1 cellular context compared by ENCODE assay signal in the genomic region with DNA sequence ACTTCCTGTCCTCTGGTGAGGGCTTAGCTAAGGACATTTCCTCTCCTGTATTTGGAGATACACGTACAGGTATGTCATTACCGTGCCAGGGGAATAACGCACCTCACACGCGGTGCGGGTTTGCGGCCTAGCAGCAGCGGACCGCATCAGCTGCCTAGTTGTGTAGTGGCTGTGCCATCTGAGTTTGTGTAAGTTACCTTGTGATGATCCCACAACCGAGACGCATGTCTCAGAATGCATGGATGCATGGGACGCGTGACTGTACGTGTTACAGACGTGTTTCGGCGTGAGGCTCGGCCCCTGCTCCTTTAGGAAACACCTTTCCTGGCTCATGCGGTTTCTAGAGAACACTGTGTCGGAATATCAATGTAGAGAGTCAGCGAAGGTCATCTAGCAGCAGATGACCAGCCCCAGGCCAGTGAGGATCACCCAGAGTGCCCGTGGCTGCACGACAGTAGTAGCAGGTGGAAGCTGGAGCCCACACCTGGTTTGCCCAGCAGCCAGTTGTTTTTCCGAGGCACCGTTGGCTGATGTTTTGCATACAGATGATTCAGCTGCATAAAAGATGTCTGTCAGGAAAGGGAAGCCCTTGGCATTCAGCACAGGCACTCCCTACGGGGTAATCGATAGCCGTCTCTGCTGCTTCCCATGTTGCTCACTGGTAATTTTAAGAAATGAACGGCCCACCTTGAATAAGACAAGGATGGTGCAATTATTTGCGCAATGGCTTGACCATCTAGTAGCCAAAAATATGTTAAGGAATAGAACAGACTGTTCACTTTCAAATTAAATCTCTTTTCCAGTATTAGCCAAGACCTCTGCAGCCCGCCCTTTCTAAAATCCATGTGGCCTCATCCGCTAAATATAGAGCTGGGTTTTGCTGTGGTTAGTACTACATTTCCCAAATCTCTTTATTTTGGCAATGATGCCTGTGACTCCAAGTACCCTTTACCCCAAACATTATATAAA.
A peak's percentile ranks its signal among the peaks of the same experiment; 100 is the strongest.
TF ChIP-seq lines count a peak whose summit lies in the region.

No MANE protein-coding gene starts in this region.

TF ChIP-seq in HepG2, 621 proteins besides CTCF, POLR2A, EP300 and RAD21 (continued from another document and continues in another):
- TF ChIP-seq ZNF816 (CRISPR knock-in tag; IDR thresholded peaks at IDR 0.05; ENCODE audit: borderline replicate concordance) (no peak), RFX3 (CRISPR knock-in tag; IDR thresholded peaks at IDR 0.05) (no peak), GZF1 (CRISPR knock-in tag; IDR thresholded peaks at IDR 0.05) (0 out of 2 replicates have a peak, but pooled peaks have one; percentile 9), SP1 (IDR thresholded peaks at IDR 0.05) (no peak), SP1 (CRISPR knock-in tag; IDR thresholded peaks at IDR 0.05) (no peak), RAD51 (IDR thresholded peaks at IDR 0.05; ENCODE audit: borderline replicate concordance) (no peak), MTA3 (CRISPR knock-in tag; IDR thresholded peaks at IDR 0.05) (no peak), NCOA5 (CRISPR knock-in tag; IDR thresholded peaks at IDR 0.05) (no peak), MXI1 (IDR thresholded peaks at IDR 0.05; ENCODE audit: borderline replicate concordance, low read depth, low read length) (no peak; the same call in 2 of the 3 replicates), BORCS8-MEF2B (CRISPR knock-in tag; IDR thresholded peaks at IDR 0.05) (peak; percentile 67; the same call in 1 of the 2 replicates), MTA1 (CRISPR knock-in tag; IDR thresholded peaks at IDR 0.05; ENCODE audit: borderline replicate concordance) (0 out of 2 replicates have a peak, but pooled peaks have one; percentile 20), NCOA1 (CRISPR knock-in tag; IDR thresholded peaks at IDR 0.05) (no peak), ZFP41 (CRISPR knock-in tag; IDR thresholded peaks at IDR 0.05; ENCODE audit: borderline replicate concordance) (no peak), IKZF1 (IDR thresholded peaks at IDR 0.05) (no peak), HOXA9 (CRISPR knock-in tag; IDR thresholded peaks at IDR 0.05; ENCODE audit: borderline replicate concordance) (no peak), CBX1 (IDR thresholded peaks at IDR 0.05; ENCODE audit: low read depth) (no peak), ZFP36L2 (CRISPR knock-in tag; IDR thresholded peaks at IDR 0.05) (no peak), ADNP (CRISPR knock-in tag; IDR thresholded peaks at IDR 0.05) (no peak), FOXC1 (CRISPR knock-in tag; IDR thresholded peaks at IDR 0.05; ENCODE audit: borderline replicate concordance) (no peak), ZNF138 (CRISPR knock-in tag; IDR thresholded peaks at IDR 0.05; ENCODE audit: low read depth) (no peak), ZNF350 (CRISPR knock-in tag; IDR thresholded peaks at IDR 0.05; ENCODE audit: borderline replicate concordance, low read depth) (peak; percentile 37; the same call in 1 of the 2 replicates), TSC22D2 (CRISPR knock-in tag; IDR thresholded peaks at IDR 0.05; ENCODE audit: borderline replicate concordance) (0 out of 2 replicates have a peak, but pooled peaks have one; percentile 15), PITX1 (CRISPR knock-in tag; IDR thresholded peaks at IDR 0.05) (no peak), AGO2 (optimal IDR thresholded peaks at IDR 0.05; ENCODE audit: low read depth, low read length) (no peak), ZFP37 (CRISPR knock-in tag; IDR thresholded peaks at IDR 0.05; ENCODE audit: borderline replicate concordance) (no peak), RXRA (CRISPR knock-in tag; IDR thresholded peaks at IDR 0.05) (peak; percentile 10; the same call in 1 of the 2 replicates), FOXA3 (CRISPR knock-in tag; IDR thresholded peaks at IDR 0.05) (no peak), SPEN (CRISPR knock-in tag; IDR thresholded peaks at IDR 0.05; ENCODE audit: low read depth) (peak; percentile 70)
- TF ChIP-seq, protein P1, sequence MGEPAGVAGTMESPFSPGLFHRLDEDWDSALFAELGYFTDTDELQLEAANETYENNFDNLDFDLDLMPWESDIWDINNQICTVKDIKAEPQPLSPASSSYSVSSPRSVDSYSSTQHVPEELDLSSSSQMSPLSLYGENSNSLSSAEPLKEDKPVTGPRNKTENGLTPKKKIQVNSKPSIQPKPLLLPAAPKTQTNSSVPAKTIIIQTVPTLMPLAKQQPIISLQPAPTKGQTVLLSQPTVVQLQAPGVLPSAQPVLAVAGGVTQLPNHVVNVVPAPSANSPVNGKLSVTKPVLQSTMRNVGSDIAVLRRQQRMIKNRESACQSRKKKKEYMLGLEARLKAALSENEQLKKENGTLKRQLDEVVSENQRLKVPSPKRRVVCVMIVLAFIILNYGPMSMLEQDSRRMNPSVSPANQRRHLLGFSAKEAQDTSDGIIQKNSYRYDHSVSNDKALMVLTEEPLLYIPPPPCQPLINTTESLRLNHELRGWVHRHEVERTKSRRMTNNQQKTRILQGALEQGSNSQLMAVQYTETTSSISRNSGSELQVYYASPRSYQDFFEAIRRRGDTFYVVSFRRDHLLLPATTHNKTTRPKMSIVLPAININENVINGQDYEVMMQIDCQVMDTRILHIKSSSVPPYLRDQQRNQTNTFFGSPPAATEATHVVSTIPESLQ (CRISPR knock-in tag; conservative IDR thresholded peaks at IDR 0.05) = no peak
- TF ChIP-seq, protein P2, sequence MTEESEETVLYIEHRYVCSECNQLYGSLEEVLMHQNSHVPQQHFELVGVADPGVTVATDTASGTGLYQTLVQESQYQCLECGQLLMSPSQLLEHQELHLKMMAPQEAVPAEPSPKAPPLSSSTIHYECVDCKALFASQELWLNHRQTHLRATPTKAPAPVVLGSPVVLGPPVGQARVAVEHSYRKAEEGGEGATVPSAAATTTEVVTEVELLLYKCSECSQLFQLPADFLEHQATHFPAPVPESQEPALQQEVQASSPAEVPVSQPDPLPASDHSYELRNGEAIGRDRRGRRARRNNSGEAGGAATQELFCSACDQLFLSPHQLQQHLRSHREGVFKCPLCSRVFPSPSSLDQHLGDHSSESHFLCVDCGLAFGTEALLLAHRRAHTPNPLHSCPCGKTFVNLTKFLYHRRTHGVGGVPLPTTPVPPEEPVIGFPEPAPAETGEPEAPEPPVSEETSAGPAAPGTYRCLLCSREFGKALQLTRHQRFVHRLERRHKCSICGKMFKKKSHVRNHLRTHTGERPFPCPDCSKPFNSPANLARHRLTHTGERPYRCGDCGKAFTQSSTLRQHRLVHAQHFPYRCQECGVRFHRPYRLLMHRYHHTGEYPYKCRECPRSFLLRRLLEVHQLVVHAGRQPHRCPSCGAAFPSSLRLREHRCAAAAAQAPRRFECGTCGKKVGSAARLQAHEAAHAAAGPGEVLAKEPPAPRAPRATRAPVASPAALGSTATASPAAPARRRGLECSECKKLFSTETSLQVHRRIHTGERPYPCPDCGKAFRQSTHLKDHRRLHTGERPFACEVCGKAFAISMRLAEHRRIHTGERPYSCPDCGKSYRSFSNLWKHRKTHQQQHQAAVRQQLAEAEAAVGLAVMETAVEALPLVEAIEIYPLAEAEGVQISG (CRISPR knock-in tag; IDR thresholded peaks at IDR 0.05) = peak; percentile 58
- TF ChIP-seq, protein P3, sequence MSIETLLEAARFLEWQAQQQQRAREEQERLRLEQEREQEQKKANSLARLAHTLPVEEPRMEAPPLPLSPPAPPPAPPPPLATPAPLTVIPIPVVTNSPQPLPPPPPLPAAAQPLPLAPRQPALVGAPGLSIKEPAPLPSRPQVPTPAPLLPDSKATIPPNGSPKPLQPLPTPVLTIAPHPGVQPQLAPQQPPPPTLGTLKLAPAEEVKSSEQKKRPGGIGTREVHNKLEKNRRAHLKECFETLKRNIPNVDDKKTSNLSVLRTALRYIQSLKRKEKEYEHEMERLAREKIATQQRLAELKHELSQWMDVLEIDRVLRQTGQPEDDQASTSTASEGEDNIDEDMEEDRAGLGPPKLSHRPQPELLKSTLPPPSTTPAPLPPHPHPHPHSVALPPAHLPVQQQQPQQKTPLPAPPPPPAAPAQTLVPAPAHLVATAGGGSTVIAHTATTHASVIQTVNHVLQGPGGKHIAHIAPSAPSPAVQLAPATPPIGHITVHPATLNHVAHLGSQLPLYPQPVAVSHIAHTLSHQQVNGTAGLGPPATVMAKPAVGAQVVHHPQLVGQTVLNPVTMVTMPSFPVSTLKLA (IDR thresholded peaks at IDR 0.05) = no peak
- TF ChIP-seq, protein P4, sequence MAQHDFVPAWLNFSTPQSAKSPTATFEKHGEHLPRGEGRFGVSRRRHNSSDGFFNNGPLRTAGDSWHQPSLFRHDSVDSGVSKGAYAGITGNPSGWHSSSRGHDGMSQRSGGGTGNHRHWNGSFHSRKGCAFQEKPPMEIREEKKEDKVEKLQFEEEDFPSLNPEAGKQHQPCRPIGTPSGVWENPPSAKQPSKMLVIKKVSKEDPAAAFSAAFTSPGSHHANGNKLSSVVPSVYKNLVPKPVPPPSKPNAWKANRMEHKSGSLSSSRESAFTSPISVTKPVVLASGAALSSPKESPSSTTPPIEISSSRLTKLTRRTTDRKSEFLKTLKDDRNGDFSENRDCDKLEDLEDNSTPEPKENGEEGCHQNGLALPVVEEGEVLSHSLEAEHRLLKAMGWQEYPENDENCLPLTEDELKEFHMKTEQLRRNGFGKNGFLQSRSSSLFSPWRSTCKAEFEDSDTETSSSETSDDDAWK (CRISPR knock-in tag; IDR thresholded peaks at IDR 0.05) = no peak
- TF ChIP-seq, protein P5, sequence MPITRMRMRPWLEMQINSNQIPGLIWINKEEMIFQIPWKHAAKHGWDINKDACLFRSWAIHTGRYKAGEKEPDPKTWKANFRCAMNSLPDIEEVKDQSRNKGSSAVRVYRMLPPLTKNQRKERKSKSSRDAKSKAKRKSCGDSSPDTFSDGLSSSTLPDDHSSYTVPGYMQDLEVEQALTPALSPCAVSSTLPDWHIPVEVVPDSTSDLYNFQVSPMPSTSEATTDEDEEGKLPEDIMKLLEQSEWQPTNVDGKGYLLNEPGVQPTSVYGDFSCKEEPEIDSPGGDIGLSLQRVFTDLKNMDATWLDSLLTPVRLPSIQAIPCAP (CRISPR knock-in tag; IDR thresholded peaks at IDR 0.05; ENCODE audit: low read depth) = no peak
- TF ChIP-seq, protein P6, sequence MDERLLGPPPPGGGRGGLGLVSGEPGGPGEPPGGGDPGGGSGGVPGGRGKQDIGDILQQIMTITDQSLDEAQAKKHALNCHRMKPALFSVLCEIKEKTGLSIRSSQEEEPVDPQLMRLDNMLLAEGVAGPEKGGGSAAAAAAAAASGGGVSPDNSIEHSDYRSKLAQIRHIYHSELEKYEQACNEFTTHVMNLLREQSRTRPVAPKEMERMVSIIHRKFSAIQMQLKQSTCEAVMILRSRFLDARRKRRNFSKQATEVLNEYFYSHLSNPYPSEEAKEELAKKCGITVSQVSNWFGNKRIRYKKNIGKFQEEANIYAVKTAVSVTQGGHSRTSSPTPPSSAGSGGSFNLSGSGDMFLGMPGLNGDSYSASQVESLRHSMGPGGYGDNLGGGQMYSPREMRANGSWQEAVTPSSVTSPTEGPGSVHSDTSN (CRISPR knock-in tag; IDR thresholded peaks at IDR 0.05) = no peak
- TF ChIP-seq, protein P7, sequence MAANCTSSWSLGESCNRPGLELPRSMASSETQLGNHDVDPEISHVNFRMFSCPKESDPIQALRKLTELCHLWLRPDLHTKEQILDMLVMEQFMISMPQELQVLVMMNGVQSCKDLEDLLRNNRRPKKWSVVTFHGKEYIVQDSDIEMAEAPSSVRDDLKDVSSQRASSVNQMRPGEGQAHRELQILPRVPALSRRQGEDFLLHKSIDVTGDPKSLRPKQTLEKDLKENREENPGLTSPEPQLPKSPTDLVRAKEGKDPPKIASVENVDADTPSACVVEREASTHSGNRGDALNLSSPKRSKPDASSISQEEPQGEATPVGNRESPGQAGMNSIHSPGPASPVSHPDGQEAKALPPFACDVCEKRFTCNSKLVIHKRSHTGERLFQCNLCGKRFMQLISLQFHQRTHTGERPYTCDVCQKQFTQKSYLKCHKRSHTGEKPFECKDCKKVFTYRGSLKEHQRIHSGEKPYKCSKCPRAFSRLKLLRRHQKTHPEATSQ (CRISPR knock-in tag; IDR thresholded peaks at IDR 0.05; ENCODE audit: borderline replicate concordance) = 0 out of 2 replicates have a peak, but pooled peaks have one; percentile 20
- TF ChIP-seq, protein P8, sequence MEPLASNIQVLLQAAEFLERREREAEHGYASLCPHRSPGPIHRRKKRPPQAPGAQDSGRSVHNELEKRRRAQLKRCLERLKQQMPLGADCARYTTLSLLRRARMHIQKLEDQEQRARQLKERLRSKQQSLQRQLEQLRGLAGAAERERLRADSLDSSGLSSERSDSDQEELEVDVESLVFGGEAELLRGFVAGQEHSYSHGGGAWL (CRISPR knock-in tag; IDR thresholded peaks at IDR 0.05) = 0 out of 2 replicates have a peak, but pooled peaks have one; percentile 34
- TF ChIP-seq, protein P9, sequence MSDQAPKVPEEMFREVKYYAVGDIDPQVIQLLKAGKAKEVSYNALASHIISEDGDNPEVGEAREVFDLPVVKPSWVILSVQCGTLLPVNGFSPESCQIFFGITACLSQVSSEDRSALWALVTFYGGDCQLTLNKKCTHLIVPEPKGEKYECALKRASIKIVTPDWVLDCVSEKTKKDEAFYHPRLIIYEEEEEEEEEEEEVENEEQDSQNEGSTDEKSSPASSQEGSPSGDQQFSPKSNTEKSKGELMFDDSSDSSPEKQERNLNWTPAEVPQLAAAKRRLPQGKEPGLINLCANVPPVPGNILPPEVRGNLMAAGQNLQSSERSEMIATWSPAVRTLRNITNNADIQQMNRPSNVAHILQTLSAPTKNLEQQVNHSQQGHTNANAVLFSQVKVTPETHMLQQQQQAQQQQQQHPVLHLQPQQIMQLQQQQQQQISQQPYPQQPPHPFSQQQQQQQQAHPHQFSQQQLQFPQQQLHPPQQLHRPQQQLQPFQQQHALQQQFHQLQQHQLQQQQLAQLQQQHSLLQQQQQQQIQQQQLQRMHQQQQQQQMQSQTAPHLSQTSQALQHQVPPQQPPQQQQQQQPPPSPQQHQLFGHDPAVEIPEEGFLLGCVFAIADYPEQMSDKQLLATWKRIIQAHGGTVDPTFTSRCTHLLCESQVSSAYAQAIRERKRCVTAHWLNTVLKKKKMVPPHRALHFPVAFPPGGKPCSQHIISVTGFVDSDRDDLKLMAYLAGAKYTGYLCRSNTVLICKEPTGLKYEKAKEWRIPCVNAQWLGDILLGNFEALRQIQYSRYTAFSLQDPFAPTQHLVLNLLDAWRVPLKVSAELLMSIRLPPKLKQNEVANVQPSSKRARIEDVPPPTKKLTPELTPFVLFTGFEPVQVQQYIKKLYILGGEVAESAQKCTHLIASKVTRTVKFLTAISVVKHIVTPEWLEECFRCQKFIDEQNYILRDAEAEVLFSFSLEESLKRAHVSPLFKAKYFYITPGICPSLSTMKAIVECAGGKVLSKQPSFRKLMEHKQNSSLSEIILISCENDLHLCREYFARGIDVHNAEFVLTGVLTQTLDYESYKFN (CRISPR knock-in tag; conservative IDR thresholded peaks at IDR 0.05) = no peak
- TF ChIP-seq, protein P10, sequence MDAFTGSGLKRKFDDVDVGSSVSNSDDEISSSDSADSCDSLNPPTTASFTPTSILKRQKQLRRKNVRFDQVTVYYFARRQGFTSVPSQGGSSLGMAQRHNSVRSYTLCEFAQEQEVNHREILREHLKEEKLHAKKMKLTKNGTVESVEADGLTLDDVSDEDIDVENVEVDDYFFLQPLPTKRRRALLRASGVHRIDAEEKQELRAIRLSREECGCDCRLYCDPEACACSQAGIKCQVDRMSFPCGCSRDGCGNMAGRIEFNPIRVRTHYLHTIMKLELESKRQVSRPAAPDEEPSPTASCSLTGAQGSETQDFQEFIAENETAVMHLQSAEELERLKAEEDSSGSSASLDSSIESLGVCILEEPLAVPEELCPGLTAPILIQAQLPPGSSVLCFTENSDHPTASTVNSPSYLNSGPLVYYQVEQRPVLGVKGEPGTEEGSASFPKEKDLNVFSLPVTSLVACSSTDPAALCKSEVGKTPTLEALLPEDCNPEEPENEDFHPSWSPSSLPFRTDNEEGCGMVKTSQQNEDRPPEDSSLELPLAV (CRISPR knock-in tag; conservative IDR thresholded peaks at IDR 0.05; ENCODE audit: low read depth) = no peak
